Comparison of ENCODE assay signal across 8 cellular contexts in the genomic region with DNA sequence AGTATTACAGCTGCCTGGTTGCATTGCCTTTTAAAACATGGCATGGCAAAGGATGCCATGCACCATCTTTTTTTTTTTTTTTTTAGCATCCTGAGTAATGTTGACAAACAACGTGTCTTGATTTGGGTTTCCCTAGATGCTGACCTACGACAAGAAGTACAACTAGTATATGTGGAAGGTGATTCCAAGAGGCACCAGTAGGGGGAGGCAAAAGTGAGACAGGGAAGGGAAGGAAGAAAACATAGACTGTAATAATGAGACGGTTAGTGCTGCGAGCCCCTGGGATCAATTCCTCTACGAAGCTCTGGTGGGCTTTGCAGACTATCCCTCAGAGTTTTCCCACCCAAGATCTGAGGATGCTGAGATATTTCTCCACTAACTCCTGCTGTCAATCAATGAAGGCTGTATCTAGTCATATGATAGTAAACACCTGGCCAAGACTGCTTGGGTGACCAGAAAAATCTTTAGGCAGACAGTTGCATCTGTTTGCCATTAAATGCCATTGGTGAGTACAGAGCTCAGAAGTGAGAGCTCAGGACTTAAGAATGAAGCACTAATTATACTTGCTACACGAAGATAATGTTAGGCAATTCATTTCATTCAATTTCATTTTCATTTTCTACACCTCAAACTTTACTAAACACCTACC.
DNase-seq lines count a peak whose midpoint lies in the region; ATAC-seq and TF ChIP-seq lines count a peak whose summit lies in the region.

No MANE protein-coding gene starts in this region.

- TF ChIP-seq EP300 in suprapubic skin (IDR thresholded peaks at IDR 0.05), result no peak

- peak; percentile 86 for ATAC-seq in HG02798 (IDR thresholded peaks at IDR 0.05; ENCODE audit: poor library complexity, unreplicated experiment)
- peak; percentile 92 for ATAC-seq in left lobe of liver

- no peak for TF ChIP-seq POLR2A in suprapubic skin (IDR thresholded peaks at IDR 0.05)

- H3K27me3 ChIP-seq in suprapubic skin, result no peaks in the 10 kb centered on the region

- H3K4me3 ChIP-seq in GM12865 (ENCODE audit: low read depth, low read length) (peak overlapping the region; percentile 3; the same call in 1 of the 2 replicates), suprapubic skin (no peak overlapping the region)

- H3K27ac ChIP-seq in suprapubic skin, result no peak overlapping the region

- no peaks in the 10 kb centered on the region for H3K9me3 ChIP-seq in suprapubic skin

- WGBS in suprapubic skin, result 41% methylated on average over 6 of the region's 6 CpGs

- TF ChIP-seq CTCF in GM12865 (IDR thresholded peaks at IDR 0.05; ENCODE audit: insufficient read depth, low read depth, low read length, missing control alignments), result peak; percentile 50
- TF ChIP-seq CTCF in suprapubic skin (IDR thresholded peaks at IDR 0.05), result no peak

- no peaks in the 10 kb centered on the region for H3K36me3 ChIP-seq in suprapubic skin

- DNase-seq in GM12865 (ENCODE audit: low read depth) (peak; percentile 36), SKM-1 (lab: John Stamatoyannopoulos, UW; ENCODE audit: unreplicated experiment) (peak; percentile 27), left lobe of liver (ENCODE audit: low spot score) (no peak), ureter (ENCODE audit: low spot score) (no peak), epidermal melanocyte (ENCODE audit: insufficient read length, low spot score) (no peak), suprapubic skin (ENCODE audit: low spot score in 2 of 2) (no peak)
- no peak for DNase-seq in activated CD4-positive, CD25-positive, alpha-beta regulatory T cell (lab: John Stamatoyannopoulos, UW)

- H3K4me1 ChIP-seq in suprapubic skin, result no peaks in the 10 kb centered on the region

Comparison
In these comparisons a context has a peak if more than half of its experiments do, and no peak if none do; other contexts are left out.
1. DNase-seq: peak in GM12865 (single experiment) and SKM-1 (single experiment); none in left lobe of liver (single experiment), ureter (single experiment), activated CD4-positive, CD25-positive, alpha-beta regulatory T cell (0 of 4), epidermal melanocyte (single experiment) and suprapubic skin (0 of 2).